27 cellular contexts compared by ENCODE assay signal in genomic region chr4:3070709-3071500, GRCh38. TPM values are rescaled to one million over a fixed set of nuclear protein-coding genes. Genes with fewer than 3 reads are reported as not detected.
A peak's percentile ranks its signal among the peaks of the same experiment; 100 is the strongest.
DNase-seq lines count a peak whose midpoint lies in the region; ATAC-seq and TF ChIP-seq lines count a peak whose summit lies in the region.
"Had no signal": no experiment of that assay in that cellular context is flagged by ENCODE, and none has a peak within 500 bp of the region (broad histone marks: within the 10 kb centered on the region; RNA-seq: fewer than 3 reads in every experiment).

No MANE protein-coding gene starts in this region.

- H3K9me3 Mint-ChIP-seq in natural killer cell: no peaks in the 10 kb centered on the region
- no peaks in the 10 kb centered on the region for H3K9me3 Mint-ChIP-seq in natural killer cell treated with Interleukin-12 subunit alpha and Interleukin-12 subunit beta and Interleukin-15 and Interleukin-18, amount 100 ng/mL, for 72 hours
- H3K9me3 Mint-ChIP-seq: endodermal cell; H9; stimulated activated effector memory CD8-positive, alpha-beta T cell treated with anti-CD3 and anti-CD28 coated beads, Interleukin-12 subunit alpha, Interleukin-12 subunit beta, amount 100 ng/mL, for 72 hours had no signal

- H3K27me3 Mint-ChIP-seq in natural killer cell (ENCODE audit: low read depth in 2 of 2): no peaks in the 10 kb centered on the region
- H3K27me3 Mint-ChIP-seq in natural killer cell treated with Interleukin-12 subunit alpha and Interleukin-12 subunit beta and Interleukin-15 and Interleukin-18, amount 100 ng/mL, for 72 hours: no peaks in the 10 kb centered on the region
- H3K27me3 Mint-ChIP-seq: T-cell had no signal

- H3K4me3 ChIP-seq in BE2C (ENCODE audit: low read depth, low read length): no peak overlapping the region
- no peak overlapping the region for H3K4me3 ChIP-seq in heart right ventricle
- H3K4me3 ChIP-seq: suprapubic skin had no signal

- no peaks in the 10 kb centered on the region for H3K27me3 ChIP-seq in BE2C
- H3K27me3 ChIP-seq in heart right ventricle: no peaks in the 10 kb centered on the region
- H3K27me3 ChIP-seq: suprapubic skin had no signal

- H3K9me3 ChIP-seq in BE2C: no peaks in the 10 kb centered on the region
- H3K9me3 ChIP-seq in heart right ventricle: no peaks in the 10 kb centered on the region
- H3K9me3 ChIP-seq: suprapubic skin had no signal

- ATAC-seq in natural killer cell (no peak), GM19463 (IDR thresholded peaks at IDR 0.05; ENCODE audit: unreplicated experiment) (no peak), heart right ventricle (no peak)
- ATAC-seq in natural killer cell treated with Interleukin-12 subunit alpha and Interleukin-12 subunit beta and Interleukin-15 and Interleukin-18, amount 100 ng/mL, for 72 hours: no peak
- ATAC-seq: stimulated activated effector memory CD8-positive, alpha-beta T cell treated with anti-CD3 and anti-CD28 coated beads, Interleukin-12 subunit alpha, Interleukin-12 subunit beta, amount 100 ng/mL, for 72 hours; T-cell had no signal

- no peak overlapping the region for H3K27ac Mint-ChIP-seq in natural killer cell
- H3K27ac Mint-ChIP-seq in natural killer cell treated with Interleukin-12 subunit alpha and Interleukin-12 subunit beta and Interleukin-15 and Interleukin-18, amount 100 ng/mL, for 72 hours: no peak overlapping the region
- H3K27ac Mint-ChIP-seq: CD4-positive, CD25-positive, alpha-beta regulatory T cell; endodermal cell; H9; mesothelial cell of epicardium; nephron progenitor cell; progenitor cell of endocrine pancreas; stimulated activated effector memory CD8-positive, alpha-beta T cell treated with anti-CD3 and anti-CD28 coated beads, Interleukin-12 subunit alpha, Interleukin-12 subunit beta, amount 100 ng/mL, for 72 hours; T-cell had no signal

- no peak for TF ChIP-seq CTCF in natural killer cell (IDR thresholded peaks at IDR 0.05)
- TF ChIP-seq CTCF in BE2C (IDR thresholded peaks at IDR 0.05; ENCODE audit: low read depth, low read length): no peak
- no peak for TF ChIP-seq CTCF in heart right ventricle (IDR thresholded peaks at IDR 0.05)

- 75 to 86% methylated on average over 3 of the region's 3 CpGs for WGBS in heart right ventricle, 2 donors

- peak overlapping the region; percentile 17 for H3K4me3 Mint-ChIP-seq in natural killer cell
- no peak overlapping the region for H3K4me3 Mint-ChIP-seq in natural killer cell treated with Interleukin-12 subunit alpha and Interleukin-12 subunit beta and Interleukin-15 and Interleukin-18, amount 100 ng/mL, for 72 hours
- H3K4me3 Mint-ChIP-seq: endodermal cell; H9; mesothelial cell of epicardium; nephron progenitor cell; stimulated activated effector memory CD8-positive, alpha-beta T cell treated with anti-CD3 and anti-CD28 coated beads, Interleukin-12 subunit alpha, Interleukin-12 subunit beta, amount 100 ng/mL, for 72 hours; T-cell had no signal

- no peak for DNase-seq in natural killer cell
- no peak for DNase-seq in natural killer cell treated with Interleukin-12 subunit alpha and Interleukin-12 subunit beta and Interleukin-15 and Interleukin-18, amount 100 ng/mL, for 72 hours (ENCODE audit: low spot score)
- peak; percentile 31 for DNase-seq in LHCN-M2 (ENCODE audit: low read depth)
- peak; percentile 79 for DNase-seq in hepatic stellate cell (ENCODE audit: low spot score)
- DNase-seq in NCI-H1436 treated with DMSO at 0.1 percent for 48 hours (lab: John Stamatoyannopoulos, UW): no peak
- DNase-seq in BE2C: no peak
- no peak for DNase-seq in heart right ventricle
- DNase-seq: activated T-cell treated with anti-CD3 and anti-CD28 coated beads, Interleukin-2, amount 50 U/mL, for 1 hour; CD4-positive, CD25-positive, alpha-beta regulatory T cell; cortex of kidney; endodermal cell; H9; NCI-H2029; NCI-H345; nephron progenitor cell; SHP77 treated with DMSO at 0.1 percent for 48 hours; stimulated activated CD4-positive, alpha-beta T cell treated with anti-CD3 and anti-CD28 coated beads, Interleukin-2, amount 100 ng/mL, for 24 hours; T-cell had no signal

- H3K27ac ChIP-seq in heart right ventricle: no peak overlapping the region
- H3K27ac ChIP-seq: KMS-11, suprapubic skin had no signal

- H3K4me1 ChIP-seq in BE2C (no peaks in the 10 kb centered on the region), heart right ventricle (peaks cover under 1 to 24% (median 11%) of the 10 kb centered on the region in 9 donors)

- H3K36me3 Mint-ChIP-seq in natural killer cell: no peaks in the 10 kb centered on the region
- H3K36me3 Mint-ChIP-seq in natural killer cell treated with Interleukin-12 subunit alpha and Interleukin-12 subunit beta and Interleukin-15 and Interleukin-18, amount 100 ng/mL, for 72 hours: no peaks in the 10 kb centered on the region
- H3K36me3 Mint-ChIP-seq: T-cell had no signal

- H3K4me1 Mint-ChIP-seq in natural killer cell: peaks cover 9% of the 10 kb centered on the region in 2 donors
- H3K4me1 Mint-ChIP-seq in natural killer cell treated with Interleukin-12 subunit alpha and Interleukin-12 subunit beta and Interleukin-15 and Interleukin-18, amount 100 ng/mL, for 72 hours (ENCODE audit: low read depth in 2 of 2): peaks cover 11 to 12% of the 10 kb centered on the region in 2 donors

- intact Hi-C loops in natural killer cell (cut with micrococcal nuclease) (no loop called here), heart right ventricle (cut with DNase I) (loop anchor here in 1 of 10 donors (5.0 kb wide), 1 partner anchor 829 kb away; the partner anchor contains the start of genes HAUS3 and POLN)

- H3K36me3 ChIP-seq in BE2C (no peaks in the 10 kb centered on the region), heart right ventricle (no peaks in the 10 kb centered on the region)
- H3K36me3 ChIP-seq: suprapubic skin had no signal

RNA-seq across cellular contexts. Expression of gene HTT-AS, which starts 3.4 kb away (rescaled TPM):
- total RNA-seq in natural killer cell (not detected), LHCN-M2 (2014; rRNA removed) (not detected in 2 replicates), heart right ventricle (not detected)
- total RNA-seq in natural killer cell treated with Interleukin-12 subunit alpha and Interleukin-12 subunit beta and Interleukin-15 and Interleukin-18, amount 100 ng/mL, for 72 hours: not detected
- not detected for polyA plus RNA-seq in LHCN-M2 (2012)
- not detected for polyA plus RNA-seq in BE2C (2012; ENCODE audit: insufficient read depth, insufficient read length, low read depth)
- polyA plus RNA-seq in heart right ventricle: not detected
- total RNA-seq: CD4-positive, CD25-positive, alpha-beta regulatory T cell; endodermal cell; glomerular endothelial cell; H9; mesothelial cell of epicardium; progenitor cell of endocrine pancreas; suprapubic skin; T-cell; urinary bladder had no signal
- polyA plus RNA-seq: adipose tissue; CD4-positive, CD25-positive, alpha-beta regulatory T cell; urinary bladder had no signal

RNA-seq across cellular contexts. Expression of gene HTT, which starts 3.6 kb away (rescaled TPM):
- 100 to 1,000 TPM; 132 to 175 (median 165) TPM for total RNA-seq in natural killer cell
- 100 to 1,000 TPM in 1 of 2 donors, 10 to 100 TPM in 1; 62.4 to 116 TPM for total RNA-seq in natural killer cell treated with Interleukin-12 subunit alpha and Interleukin-12 subunit beta and Interleukin-15 and Interleukin-18, amount 100 ng/mL, for 72 hours
- total RNA-seq in LHCN-M2 (2014; rRNA removed): 12.8 and 19.4 TPM in 2 replicates
- polyA plus RNA-seq in LHCN-M2 (2012): 16.9 TPM
- polyA plus RNA-seq in BE2C (2012; ENCODE audit: insufficient read depth, insufficient read length, low read depth): 20.7 TPM
- 10 to 100 TPM; 19.3 to 34.0 (median 24.6) TPM for total RNA-seq in heart right ventricle
- polyA plus RNA-seq in heart right ventricle: 10 to 100 TPM in 1 of 2 donors, 1 to 10 TPM in 1; 6.3 to 21.9 TPM

Comparison
In these comparisons a context has a peak if more than half of its experiments do, and no peak if none do; other contexts are left out.
1. DNase-seq: peak in LHCN-M2 (single experiment) and hepatic stellate cell (single experiment); none in natural killer cell (single experiment), natural killer cell treated with Interleukin-12 subunit alpha and Interleukin-12 subunit beta and Interleukin-15 and Interleukin-18, amount 100 ng/mL, for 72 hours (single experiment), NCI-H1436 treated with DMSO at 0.1 percent for 48 hours (single experiment), BE2C (single experiment) and heart right ventricle (0 of 2).